Comparison of ENCODE assay signal across 11 cellular contexts in the genomic region with DNA sequence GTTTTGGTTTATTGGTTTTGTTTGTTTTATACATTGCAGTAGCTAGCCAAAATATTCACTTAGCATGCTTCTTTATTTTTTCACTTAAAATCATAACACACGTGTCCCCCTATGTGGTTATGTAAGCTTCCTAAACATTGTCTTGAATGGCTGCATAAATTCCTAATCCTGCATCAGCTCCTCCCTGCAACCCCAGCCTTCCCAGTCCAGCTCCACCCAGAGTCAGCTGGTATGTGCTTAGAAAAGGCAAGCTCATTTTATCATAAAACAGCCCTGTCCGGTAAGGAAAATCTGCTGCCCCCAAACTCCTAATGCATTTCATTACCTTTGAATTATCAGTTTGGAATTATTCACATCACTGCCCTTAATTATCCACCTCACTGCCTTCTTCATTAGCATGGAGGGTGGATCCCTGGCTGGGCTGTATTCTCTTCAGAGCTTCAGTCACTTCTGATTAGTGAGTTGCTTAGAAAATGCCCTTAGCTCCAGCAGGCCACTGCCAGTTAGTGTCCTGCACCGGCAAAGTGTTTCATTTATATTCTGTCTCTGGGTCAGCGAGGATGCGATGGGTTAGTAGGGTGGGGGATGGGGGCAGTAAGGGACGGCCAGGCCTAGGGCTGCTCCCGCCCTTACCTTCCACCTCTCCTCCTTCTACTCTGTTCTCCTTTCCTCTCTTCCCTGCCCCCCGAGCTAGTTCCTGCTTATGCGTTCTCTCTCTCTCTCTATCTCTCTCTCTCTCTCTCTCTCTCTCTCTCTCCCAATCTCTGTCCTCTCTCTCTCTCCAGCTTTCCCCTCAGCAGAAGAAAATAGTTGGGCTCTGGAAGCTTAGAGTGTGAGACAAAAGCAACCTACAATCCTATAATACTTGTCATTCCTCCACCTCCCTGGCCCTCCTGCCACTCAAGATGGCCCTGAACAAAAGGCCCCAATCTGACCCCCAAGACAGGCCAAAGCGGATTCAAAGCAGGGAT.
DNase-seq lines count a peak whose midpoint lies in the region; ATAC-seq, FAIRE-seq and TF ChIP-seq lines count a peak whose summit lies in the region.
"Had no signal": no experiment of that assay in that cellular context is flagged by ENCODE, and none has a peak within 500 bp of the region (broad histone marks: within the 10 kb centered on the region; RNA-seq: fewer than 3 reads in every experiment).

No MANE protein-coding gene starts in this region.

- H3K9me3 ChIP-seq in astrocyte (ENCODE audit: insufficient read depth, low read depth, low read length) (no peaks in the 10 kb centered on the region), iPS-20b (ENCODE audit: insufficient read depth, low read depth, low read length) (no peaks in the 10 kb centered on the region)
- H3K9me3 ChIP-seq: HAP-1 had no signal

- H3K4me1 Mint-ChIP-seq in activated CD4-positive, alpha-beta T cell treated with anti-CD3 and anti-CD28 coated beads, Interleukin-2, amount 10 ng/mL, durations not matched to agents 7 days and 5 days, result peaks cover 34% of the 10 kb centered on the region
- H3K4me1 Mint-ChIP-seq in astrocyte (ENCODE audit: low read depth, unreplicated experiment), result peaks cover 18% of the 10 kb centered on the region
- H3K4me1 Mint-ChIP-seq in stimulated activated effector memory CD8-positive, alpha-beta T cell treated with anti-CD3 and anti-CD28 coated beads, Interleukin-12 subunit alpha, Interleukin-12 subunit beta, amount 100 ng/mL, for 72 hours, result peaks cover 26% of the 10 kb centered on the region

- H2AFZ ChIP-seq in astrocyte (ENCODE audit: low read depth, low read length), result peak overlapping the region; percentile 67

- H3K27me3 ChIP-seq in astrocyte (ENCODE audit: insufficient read depth, low read length), result no peaks in the 10 kb centered on the region
- H3K27me3 ChIP-seq in iPS-20b (ENCODE audit: insufficient read depth, low read length), result no peaks in the 10 kb centered on the region

- H3K27ac Mint-ChIP-seq in activated CD4-positive, alpha-beta T cell treated with anti-CD3 and anti-CD28 coated beads, Interleukin-2, amount 10 ng/mL, durations not matched to agents 7 days and 5 days, result peak overlapping the region; percentile 87
- H3K27ac Mint-ChIP-seq in astrocyte (ENCODE audit: unreplicated experiment), result peak overlapping the region; percentile 97
- H3K27ac Mint-ChIP-seq in stimulated activated effector memory CD8-positive, alpha-beta T cell treated with anti-CD3 and anti-CD28 coated beads, Interleukin-12 subunit alpha, Interleukin-12 subunit beta, amount 100 ng/mL, for 72 hours, result peak overlapping the region; percentile 18

- FAIRE-seq in astrocyte (lab: Jason Lieb, UNC), result no peak

- H3K4me2 ChIP-seq in astrocyte (ENCODE audit: low read length), result peak overlapping the region; percentile 17

- ATAC-seq in stimulated activated effector memory CD8-positive, alpha-beta T cell treated with anti-CD3 and anti-CD28 coated beads, Interleukin-12 subunit alpha, Interleukin-12 subunit beta, amount 100 ng/mL, for 72 hours, result no peak
- ATAC-seq in GM21515 (IDR thresholded peaks at IDR 0.05; ENCODE audit: unreplicated experiment), result no peak

- H3K4me1 ChIP-seq in astrocyte (ENCODE audit: insufficient read depth, low read length) (peaks cover 4% of the 10 kb centered on the region), iPS-20b (ENCODE audit: insufficient read depth, low read length) (peaks cover 22% of the 10 kb centered on the region)
- H3K4me1 ChIP-seq: HAP-1 had no signal

- peaks cover 5% of the 10 kb centered on the region for H3K9me3 Mint-ChIP-seq in activated CD4-positive, alpha-beta T cell treated with anti-CD3 and anti-CD28 coated beads, Interleukin-2, amount 10 ng/mL, durations not matched to agents 7 days and 5 days
- H3K9me3 Mint-ChIP-seq in astrocyte (ENCODE audit: unreplicated experiment), result no peaks in the 10 kb centered on the region
- no peaks in the 10 kb centered on the region for H3K9me3 Mint-ChIP-seq in stimulated activated effector memory CD8-positive, alpha-beta T cell treated with anti-CD3 and anti-CD28 coated beads, Interleukin-12 subunit alpha, Interleukin-12 subunit beta, amount 100 ng/mL, for 72 hours

- H3K79me2 ChIP-seq in astrocyte (ENCODE audit: insufficient read depth, low read length), result no peaks in the 10 kb centered on the region

- H3K9ac ChIP-seq in astrocyte (ENCODE audit: low read length), result no peak overlapping the region
- peak overlapping the region; percentile 63 for H3K9ac ChIP-seq in iPS-20b (ENCODE audit: low read depth, low read length)

- no peaks in the 10 kb centered on the region for H3K27me3 Mint-ChIP-seq in activated CD4-positive, alpha-beta T cell treated with anti-CD3 and anti-CD28 coated beads, Interleukin-2, amount 10 ng/mL, durations not matched to agents 7 days and 5 days
- H3K27me3 Mint-ChIP-seq in astrocyte (ENCODE audit: low read depth, unreplicated experiment), result no peaks in the 10 kb centered on the region

- POLR2A ChIA-PET in activated CD4-positive, alpha-beta T cell treated with anti-CD3 and anti-CD28 coated beads, Interleukin-2, amount 10 ng/mL, durations not matched to agents 7 days and 5 days (lab: Charles Lee), result interaction anchor here (0.5 kb wide), 1 partner anchor 183 kb away, joined by 3 read pairs; no protein-coding TSS in a partner anchor

- H3K4me3 ChIP-seq in astrocyte (ENCODE audit: insufficient read depth, low read depth, low read length), result no peak overlapping the region
- H3K4me3 ChIP-seq in iPS-20b (ENCODE audit: low read length), result peak overlapping the region; percentile 46
- H3K4me3 ChIP-seq: HAP-1 had no signal

- TF ChIP-seq CTCF in astrocyte (IDR thresholded peaks at IDR 0.05; ENCODE audit: insufficient read depth, low read depth, low read length), result no peak

- CTCF ChIA-PET in activated CD4-positive, alpha-beta T cell treated with anti-CD3 and anti-CD28 coated beads, Interleukin-2, amount 10 ng/mL, durations not matched to agents 7 days and 5 days (lab: Charles Lee), result interaction anchor here (1.0 kb wide), 1 partner anchor 39 kb away, joined by 3 read pairs; no protein-coding TSS in a partner anchor

- no peaks in the 10 kb centered on the region for H4K20me1 ChIP-seq in astrocyte (ENCODE audit: insufficient read depth, low read length)

- H3K4me3 Mint-ChIP-seq in activated CD4-positive, alpha-beta T cell treated with anti-CD3 and anti-CD28 coated beads, Interleukin-2, amount 10 ng/mL, durations not matched to agents 7 days and 5 days, result peak overlapping the region; percentile 22
- peak overlapping the region; percentile 5 for H3K4me3 Mint-ChIP-seq in astrocyte (ENCODE audit: unreplicated experiment)
- H3K4me3 Mint-ChIP-seq in stimulated activated effector memory CD8-positive, alpha-beta T cell treated with anti-CD3 and anti-CD28 coated beads, Interleukin-12 subunit alpha, Interleukin-12 subunit beta, amount 100 ng/mL, for 72 hours, result no peak overlapping the region
- H3K4me3 Mint-ChIP-seq: naive B cell had no signal

- H3K27ac ChIP-seq in astrocyte (ENCODE audit: low read depth, low read length) (no peak overlapping the region), iPS-20b (ENCODE audit: low read length) (peak overlapping the region; percentile 58)

- no peak for DNase-seq in activated CD4-positive, alpha-beta T cell treated with anti-CD3 and anti-CD28 coated beads, Interleukin-2, amount 10 ng/mL, durations not matched to agents 7 days and 5 days
- DNase-seq in activated CD4-positive, alpha-beta T cell treated with anti-CD3 and anti-CD28 coated beads, Interleukin-2, amount 50 U/mL, for 48 hours, result no peak
- DNase-seq in astrocyte (ENCODE audit: low read depth) (no peak), A172 (ENCODE audit: low spot score) (no peak), NCI-H510A treated with DMSO at 0.1 percent for 48 hours (lab: John Stamatoyannopoulos, UW) (no peak)
- DNase-seq in stimulated activated effector memory CD8-positive, alpha-beta T cell treated with anti-CD3 and anti-CD28 coated beads, Interleukin-12 subunit alpha, Interleukin-12 subunit beta, amount 100 ng/mL, for 72 hours (ENCODE audit: low spot score in 2 of 2), result no peak
- DNase-seq: activated effector memory CD4-positive, alpha-beta T cell treated with anti-CD3 and anti-CD28 coated beads, Interleukin-2, amount 50 U/mL, for 16 hours; naive B cell had no signal

- no peaks in the 10 kb centered on the region for H3K36me3 Mint-ChIP-seq in activated CD4-positive, alpha-beta T cell treated with anti-CD3 and anti-CD28 coated beads, Interleukin-2, amount 10 ng/mL, durations not matched to agents 7 days and 5 days (ENCODE audit: low read depth)
- H3K36me3 Mint-ChIP-seq in astrocyte (ENCODE audit: low read depth, unreplicated experiment), result no peaks in the 10 kb centered on the region
- H3K36me3 Mint-ChIP-seq in stimulated activated effector memory CD8-positive, alpha-beta T cell treated with anti-CD3 and anti-CD28 coated beads, Interleukin-12 subunit alpha, Interleukin-12 subunit beta, amount 100 ng/mL, for 72 hours, result no peaks in the 10 kb centered on the region
- H3K36me3 Mint-ChIP-seq: naive B cell had no signal

- H3K36me3 ChIP-seq in astrocyte (ENCODE audit: insufficient read depth, low read length) (no peaks in the 10 kb centered on the region), iPS-20b (ENCODE audit: insufficient read depth, low read depth, low read length) (no peaks in the 10 kb centered on the region)
- H3K36me3 ChIP-seq: HAP-1 had no signal

Comparison
In these comparisons a context has a peak if more than half of its experiments do, and no peak if none do; other contexts are left out.
1. H3K27ac Mint-ChIP-seq: peak in every context shown above with its lines; median percentile 97 in astrocyte; 87 in activated CD4-positive, alpha-beta T cell treated with anti-CD3 and anti-CD28 coated beads, Interleukin-2, amount 10 ng/mL, durations not matched to agents 7 days and 5 days; 18 in stimulated activated effector memory CD8-positive, alpha-beta T cell treated with anti-CD3 and anti-CD28 coated beads, Interleukin-12 subunit alpha, Interleukin-12 subunit beta, amount 100 ng/mL, for 72 hours.